ENCODE assay signal across 8 cellular contexts in the genomic region with DNA sequence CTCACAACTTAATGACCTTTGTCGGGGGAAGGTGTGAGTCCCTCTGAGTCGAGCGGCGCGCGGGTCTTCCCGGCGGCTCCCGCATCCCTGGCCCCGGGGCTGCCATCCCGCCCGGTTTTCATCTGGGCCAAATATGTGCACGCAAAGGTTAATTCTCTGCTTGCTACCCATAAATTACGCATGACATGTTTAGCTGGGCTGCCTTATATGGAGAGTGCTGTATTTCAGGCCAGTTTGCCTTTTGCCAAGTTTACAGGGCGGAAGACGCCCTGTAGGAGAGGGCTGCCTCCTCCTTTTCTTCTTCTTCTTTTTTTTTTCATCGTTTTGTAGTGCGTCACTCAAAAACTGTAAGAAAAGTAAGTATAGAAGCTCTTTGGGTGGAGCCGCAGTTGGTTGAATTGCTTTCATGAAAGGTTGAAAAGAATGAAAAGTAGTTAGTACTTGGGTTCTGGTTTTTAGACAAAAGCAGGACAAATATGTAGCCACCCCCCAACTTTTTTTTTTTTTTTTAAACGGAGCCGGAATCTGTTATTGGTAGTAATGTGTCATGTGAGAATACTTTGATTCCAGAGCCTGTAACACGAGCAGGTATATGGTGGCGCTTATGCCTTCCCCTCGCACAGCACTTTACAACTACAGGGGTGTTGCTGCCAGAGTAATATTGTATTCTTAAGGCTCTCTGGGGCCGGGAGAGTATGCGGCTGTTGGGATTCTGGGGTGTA. TPM values are rescaled to one million over a fixed set of nuclear protein-coding genes. Genes with fewer than 3 reads are reported as not detected.
DNase-seq lines count a peak whose midpoint lies in the region; ATAC-seq and TF ChIP-seq lines count a peak whose summit lies in the region.

No MANE protein-coding gene starts in this region.

- no peaks in the 10 kb centered on the region for H3K36me3 ChIP-seq in CD8-positive, alpha-beta T cell (ENCODE audit: insufficient read depth, low read length)
- no peaks in the 10 kb centered on the region for H3K36me3 ChIP-seq in NT2/D1 (ENCODE audit: insufficient read depth, insufficient read length, low read length)
- H3K36me3 ChIP-seq in heart right ventricle, result no peaks in the 10 kb centered on the region

- no peak for TF ChIP-seq CTCF in CD8-positive, alpha-beta T cell (IDR thresholded peaks at IDR 0.05)
- no peak for TF ChIP-seq CTCF in HL-60 (IDR thresholded peaks at IDR 0.05; ENCODE audit: insufficient read depth, low read length)
- no peak for TF ChIP-seq CTCF in heart right ventricle (IDR thresholded peaks at IDR 0.05)

- H3K27me3 ChIP-seq in CD8-positive, alpha-beta T cell (ENCODE audit: insufficient read depth, low read length), result no peaks in the 10 kb centered on the region
- H3K27me3 ChIP-seq in HL-60 (ENCODE audit: insufficient read depth, poor library complexity, severe bottlenecking) (no peaks in the 10 kb centered on the region), NT2/D1 (ENCODE audit: insufficient read depth, insufficient read length) (peaks cover 33% of the 10 kb centered on the region), heart right ventricle (no peaks in the 10 kb centered on the region)

- H3K36me3 Mint-ChIP-seq in CD8-positive, alpha-beta T cell, result peaks cover 41% of the 10 kb centered on the region

- H3K27ac ChIP-seq in CD8-positive, alpha-beta T cell (ENCODE audit: low read depth, low read length), result peak overlapping the region; percentile 96
- H3K27ac ChIP-seq in HL-60 (replicated peaks), result peak overlapping the region; percentile 97
- H3K27ac ChIP-seq in adipose tissue (ENCODE audit: low read depth, low read length), result peak overlapping the region; percentile 95
- peak overlapping the region; percentile 95 to 100 (median 98) for H3K27ac ChIP-seq in heart right ventricle

- H3K27me3 Mint-ChIP-seq in CD8-positive, alpha-beta T cell (ENCODE audit: low read depth), result no peaks in the 10 kb centered on the region

- H3K4me3 ChIP-seq in CD8-positive, alpha-beta T cell (ENCODE audit: low read depth, low read length), result peak overlapping the region; percentile 94
- H3K4me3 ChIP-seq in HL-60 (replicated peaks; ENCODE audit: insufficient read depth, low read length) (peak overlapping the region; percentile 74), NT2/D1 (ENCODE audit: insufficient read length, low read depth) (peak overlapping the region; percentile 83), heart right ventricle (peak overlapping the region; percentile 66 to 97 (median 81))

- H3K4me1 ChIP-seq in CD8-positive, alpha-beta T cell (ENCODE audit: insufficient read depth, low read length), result peaks cover 50% of the 10 kb centered on the region
- H3K4me1 ChIP-seq in NT2/D1 (ENCODE audit: insufficient read depth, insufficient read length) (no peaks in the 10 kb centered on the region), heart right ventricle (peaks cover 9 to 75% (median 64%) of the 10 kb centered on the region in 9 donors)

- no peaks in the 10 kb centered on the region for H3K9me3 ChIP-seq in CD8-positive, alpha-beta T cell (ENCODE audit: low read length)
- H3K9me3 ChIP-seq in NT2/D1 (ENCODE audit: insufficient read depth, low read length) (peaks cover 10% of the 10 kb centered on the region; the same call in 1 of the 2 replicates), heart right ventricle (no peaks in the 10 kb centered on the region)

- CTCF ChIA-PET in CD8-positive, alpha-beta T cell (lab: Charles Lee), result interaction anchor here (0.6 to 1.6 kb wide), 9 partner anchors 13 to 174 kb away, joined by 3 to 7 read pairs (median 4); no protein-coding TSS in a partner anchor

- H3K9me3 Mint-ChIP-seq in CD8-positive, alpha-beta T cell, result no peaks in the 10 kb centered on the region

- peak overlapping the region; percentile 69 for H3K9ac ChIP-seq in NT2/D1 (ENCODE audit: insufficient read length, low read depth)

- DNase-seq in CD8-positive, alpha-beta T cell, result peak; percentile 18 to 81 (median 53)
- DNase-seq in HL-60 (ENCODE audit: low read depth in 1 of 2, low spot score in 1 of 2), result peak in 1 of 2 experiments; percentile 51
- no peak for DNase-seq in NT2/D1 (ENCODE audit: low read depth, low spot score)
- peak in 1 of 2 donors; percentile 65 for DNase-seq in heart right ventricle
- peak in 6 of 10 donors; percentile 6 to 77 (median 19) for DNase-seq in posterior cingulate gyrus

- POLR2A ChIA-PET in CD8-positive, alpha-beta T cell (lab: Charles Lee), result interaction anchor here (0.6 to 4.3 kb wide), 33 partner anchors 10 to 197 kb away, joined by 3 to 108 read pairs (median 6); no protein-coding TSS in a partner anchor

- peak; percentile 71 for ATAC-seq in CD8-positive, alpha-beta T cell
- ATAC-seq in GM19455 (IDR thresholded peaks at IDR 0.05; ENCODE audit: unreplicated experiment), result peak; percentile 20
- peak; percentile 73 to 88 (median 80) for ATAC-seq in heart right ventricle
- ATAC-seq in GM18861 (IDR thresholded peaks at IDR 0.05; ENCODE audit: unreplicated experiment), result no peak

- WGBS in adipose tissue, 3 donors, result 0% methylated on average over 25 to 26 of the region's 26 CpGs
- 0% methylated on average over 26 of the region's 26 CpGs for WGBS in heart right ventricle, 2 donors

- peak overlapping the region; percentile 96 for H3K4me3 Mint-ChIP-seq in CD8-positive, alpha-beta T cell

- peaks cover 60% of the 10 kb centered on the region for H3K4me1 Mint-ChIP-seq in CD8-positive, alpha-beta T cell (ENCODE audit: low read depth)

- peak overlapping the region; percentile 95 for H3K27ac Mint-ChIP-seq in CD8-positive, alpha-beta T cell

- intact Hi-C loops in CD8-positive, alpha-beta T cell (cut with DNase I, micrococcal nuclease), result loop anchor here (1.0 to 5.0 kb wide), 9 partner anchors 9 to 173 kb away; no protein-coding TSS in a partner anchor
- intact Hi-C loops in heart right ventricle (cut with DNase I), result loop anchor here in 8 of 10 donors (2.0 to 10.0 kb wide), 14 partner anchors 31 to 1765 kb away; no protein-coding TSS in a partner anchor
- intact Hi-C loops in posterior cingulate gyrus (cut with DNase I), result loop anchor here (2.0 to 5.0 kb wide), 2 partner anchors 111 to 173 kb away; no protein-coding TSS in a partner anchor

RNA-seq across cellular contexts. Expression of a gene that starts 0.9 kb away (rescaled TPM):
- 100 to 1,000 TPM; 515 to 529 TPM for total RNA-seq in CD8-positive, alpha-beta T cell
- polyA plus RNA-seq in adipose tissue (10 to 100 TPM; 17.5 to 80.9 (median 65.6) TPM), heart right ventricle (10 to 100 TPM; 33.1 to 55.9 TPM)
- total RNA-seq in heart right ventricle, result 100 to 1,000 TPM; 173 to 236 (median 190) TPM
